10 cellular contexts compared by ENCODE assay signal in genomic region chr16:31473300-31474052, GRCh38. TPM values are rescaled to one million over a fixed set of nuclear protein-coding genes. Genes with fewer than 3 reads are reported as not detected.
DNase-seq lines count a peak whose midpoint lies in the region; ATAC-seq and TF ChIP-seq lines count a peak whose summit lies in the region.
"Had no signal": no experiment of that assay in that cellular context is flagged by ENCODE, and none has a peak within 500 bp of the region (broad histone marks: within the 10 kb centered on the region; RNA-seq: fewer than 3 reads in every experiment).

No MANE protein-coding gene starts in this region.

- POLR2A ChIA-PET in T-cell (lab: Charles Lee), result no interaction called here
- POLR2A ChIA-PET in A673 (lab: Charles Lee; ENCODE audit: low non-redundant PET), result no interaction called here

- H3K27ac Mint-ChIP-seq in Calu3 (ENCODE audit: unreplicated experiment) (no peak overlapping the region), T-cell (no peak overlapping the region)
- H3K27ac Mint-ChIP-seq: activated naive CD4-positive, alpha-beta T cell treated with anti-CD3 and anti-CD28 coated beads, Interleukin-2, amount 50 U/mL, for 24 hours had no signal

- BruUV-seq in Calu3 (replicated peaks; lab: Mats Ljungman, UMichigan) (no TSS peak), A673 (replicated peaks; lab: Mats Ljungman, UMichigan) (no TSS peak)

- H3K4me3 Mint-ChIP-seq in Calu3 (ENCODE audit: low read depth, unreplicated experiment) (peak overlapping the region; percentile 78), T-cell (peak overlapping the region in 2 of 3 donors; percentile 0 to 63)

- H3K4me1 Mint-ChIP-seq in Calu3 (ENCODE audit: low read depth, unreplicated experiment) (peaks cover 31% of the 10 kb centered on the region), T-cell (peaks cover 22 to 27% (median 22%) of the 10 kb centered on the region in 3 donors)

- intact Hi-C loops in Calu3 (cut with micrococcal nuclease; ENCODE audit: unreplicated experiment) (no loop called here), spleen (cut with DNase I; ENCODE audit: low total_unique reads) (no loop called here), A673 (cut with micrococcal nuclease; ENCODE audit: unreplicated experiment) (no loop called here)

- H3K36me3 Mint-ChIP-seq in Calu3 (ENCODE audit: insufficient read depth, unreplicated experiment), result peaks cover 43% of the 10 kb centered on the region
- no peaks in the 10 kb centered on the region for H3K36me3 Mint-ChIP-seq in T-cell
- H3K36me3 Mint-ChIP-seq: activated naive CD4-positive, alpha-beta T cell treated with anti-CD3 and anti-CD28 coated beads, Interleukin-2, amount 50 U/mL, for 24 hours had no signal

- H3K9me3 ChIP-seq in spleen (no peaks in the 10 kb centered on the region), A673 (ENCODE audit: low read depth, low read length, poor library complexity, severe bottlenecking) (no peaks in the 10 kb centered on the region)

- H3K9me3 Mint-ChIP-seq in Calu3 (ENCODE audit: low read depth, unreplicated experiment) (no peaks in the 10 kb centered on the region), T-cell (no peaks in the 10 kb centered on the region)
- H3K9me3 Mint-ChIP-seq: activated naive CD4-positive, alpha-beta T cell treated with anti-CD3 and anti-CD28 coated beads, Interleukin-2, amount 50 U/mL, for 24 hours had no signal

- ATAC-seq in T-cell (replicated peaks in 1 of 4), result no peak

- no peak for TF ChIP-seq POLR2A in spleen (IDR thresholded peaks at IDR 0.05)

- no peak for DNase-seq in Calu3
- no peak for DNase-seq in T-cell
- no peak for DNase-seq in foreskin fibroblast
- DNase-seq in spleen, result peak; percentile 69
- no peak for DNase-seq in NCI-H446 (lab: John Stamatoyannopoulos, UW)
- no peak for DNase-seq in A673 (ENCODE audit: low spot score)
- no peak for DNase-seq in activated CD4-positive, CD25-positive, alpha-beta regulatory T cell treated with anti-CD3 and anti-CD28 coated beads, Interleukin-2, amount 50 U/mL, for 72 hours

- peak overlapping the region in 1 of 8 donors; percentile 82 for H3K27ac ChIP-seq in spleen
- H3K27ac ChIP-seq in A673 (ENCODE audit: low read depth, low read length, poor library complexity, severe bottlenecking), result no peak overlapping the region
- H3K27ac ChIP-seq: PC-9 had no signal

- 87 to 92% (median 90%) methylated on average over 17 of the region's 17 CpGs for WGBS in spleen, 5 donors

- H3K4me1 ChIP-seq in spleen (peaks cover 9 to 75% (median 44%) of the 10 kb centered on the region in 6 donors), A673 (ENCODE audit: insufficient read depth, low read length, poor library complexity, severe bottlenecking) (no peaks in the 10 kb centered on the region)

- peaks cover 0 to 50% (median 0%) of the 10 kb centered on the region in 6 donors for H3K36me3 ChIP-seq in spleen
- H3K36me3 ChIP-seq in A673 (ENCODE audit: insufficient read depth, low read length, poor library complexity, severe bottlenecking), result no peaks in the 10 kb centered on the region

- CTCF ChIA-PET in Calu3 (lab: Charles Lee) (interaction anchor here (0.6 kb wide), 1 partner anchor 14 kb away, joined by 3 read pairs; the partner anchor contains the start of gene ARMC5), T-cell (lab: Charles Lee) (no interaction called here), A673 (lab: Charles Lee) (no interaction called here)

- H3K4me3 ChIP-seq in foreskin fibroblast (ENCODE audit: low read depth in 1 of 2, low read length in 2 of 2) (peak overlapping the region; percentile 69 to 83), spleen (peak overlapping the region in 2 of 8 donors; percentile 39 to 68), A673 (ENCODE audit: low read depth, low read length, poor library complexity, severe bottlenecking) (no peak overlapping the region)

- H3K27me3 Mint-ChIP-seq in Calu3 (ENCODE audit: unreplicated experiment) (no peaks in the 10 kb centered on the region), T-cell (peaks cover 6 to 18% of the 10 kb centered on the region in 2 donors)

- H3K27me3 ChIP-seq in spleen (replicated peaks in 1 of 7) (peaks cover 0 to 65% (median 17%) of the 10 kb centered on the region in 7 donors), A673 (replicated peaks; ENCODE audit: insufficient read depth, low read depth, low read length, poor library complexity) (no peaks in the 10 kb centered on the region)

- TF ChIP-seq CTCF in Calu3 (IDR thresholded peaks at IDR 0.05; ENCODE audit: unreplicated experiment), result no peak
- TF ChIP-seq CTCF in foreskin fibroblast (IDR thresholded peaks at IDR 0.05; ENCODE audit: low read depth, low read length), result no peak
- TF ChIP-seq CTCF in spleen (IDR thresholded peaks at IDR 0.05 in 8 of 11, conservative IDR thresholded peaks at IDR 0.05 in 3 of 11), result no peak
- TF ChIP-seq CTCF in A673 (conservative IDR thresholded peaks at IDR 0.05; ENCODE audit: low read depth, low read length), result no peak

RNA-seq across cellular contexts. Expression of gene TGFB1I1, which starts 1.5 kb away (rescaled TPM):
- 14.5 and 18.7 TPM in 2 replicates for total RNA-seq in Calu3 (2022)
- total RNA-seq in T-cell, result 1 to 10 TPM in 1 of 5 donors, under 1 TPM in 4; 0.40 to 1.1 (median 0.72) TPM
- total RNA-seq in spleen, result 10 to 100 TPM; 17.6 to 69.0 (median 36.4) TPM
- 10 to 100 TPM; 10.7 to 23.6 (median 13.5) TPM for polyA plus RNA-seq in spleen
- 3.3 and 3.8 TPM in 2 replicates for total RNA-seq in A673 (2021)

RNA-seq across cellular contexts. Expression of gene SLC5A2, which starts 9.4 kb away (rescaled TPM):
- total RNA-seq in Calu3 (2022) (0.54 and 1.6 TPM in 2 replicates), T-cell (1 to 10 TPM; 2.6 to 4.2 (median 3.2) TPM), spleen (1 to 10 TPM in 1 of 7 donors, under 1 TPM in 3, not detected in 3; 0.17 to 1.2 (median 0.53) TPM), A673 (2021) (not detected in 2 replicates)
- polyA plus RNA-seq in spleen, result 1 to 10 TPM; 1.3 to 2.3 (median 1.7) TPM
- total RNA-seq: subcutaneous adipose tissue had no signal

RNA-seq across cellular contexts. Expression of gene ARMC5, which starts 14.2 kb away (rescaled TPM):
- total RNA-seq in Calu3 (2022) (13.2 and 13.6 TPM in 2 replicates), T-cell (10 to 100 TPM in 3 of 5 donors, 1 to 10 TPM in 2; 9.3 to 16.6 (median 10.2) TPM), spleen (10 to 100 TPM in 6 of 7 donors, 1 to 10 TPM in 1; 9.2 to 13.9 (median 11.7) TPM), A673 (2021) (7.4 and 8.8 TPM in 2 replicates)
- 10 to 100 TPM in 2 of 3 donors, 1 to 10 TPM in 1; 8.8 to 23.5 (median 16.2) TPM for polyA plus RNA-seq in spleen

RNA-seq across cellular contexts. Expression of gene ZNF843, which starts 30.9 kb away (rescaled TPM):
- total RNA-seq in Calu3 (2022) (0.17 TPM in 1 of 2 replicates, not detected in the other), T-cell (under 1 TPM in 4 of 5 donors, not detected in 1; 0.16 to 0.53 (median 0.26) TPM), spleen (1 to 10 TPM in 2 of 7 donors, under 1 TPM in 5; 0.52 to 1.7 (median 0.69) TPM), A673 (2021) (0.32 and 0.81 TPM in 2 replicates)
- under 1 TPM; 0.10 to 0.15 (median 0.12) TPM for polyA plus RNA-seq in spleen

RNA-seq across cellular contexts. Expression of gene RUSF1, which starts 34.7 kb away (rescaled TPM):
- 96.0 and 105 TPM in 2 replicates for total RNA-seq in Calu3 (2022)
- total RNA-seq in T-cell, result 100 to 1,000 TPM in 3 of 5 donors, 10 to 100 TPM in 2; 65.4 to 125 (median 107) TPM
- 10 to 100 TPM; 43.1 to 73.3 (median 51.4) TPM for total RNA-seq in spleen
- polyA plus RNA-seq in spleen, result 10 to 100 TPM; 36.6 to 64.8 (median 42.6) TPM
- 41.9 and 46.3 TPM in 2 replicates for total RNA-seq in A673 (2021)
